In the genomic region with DNA sequence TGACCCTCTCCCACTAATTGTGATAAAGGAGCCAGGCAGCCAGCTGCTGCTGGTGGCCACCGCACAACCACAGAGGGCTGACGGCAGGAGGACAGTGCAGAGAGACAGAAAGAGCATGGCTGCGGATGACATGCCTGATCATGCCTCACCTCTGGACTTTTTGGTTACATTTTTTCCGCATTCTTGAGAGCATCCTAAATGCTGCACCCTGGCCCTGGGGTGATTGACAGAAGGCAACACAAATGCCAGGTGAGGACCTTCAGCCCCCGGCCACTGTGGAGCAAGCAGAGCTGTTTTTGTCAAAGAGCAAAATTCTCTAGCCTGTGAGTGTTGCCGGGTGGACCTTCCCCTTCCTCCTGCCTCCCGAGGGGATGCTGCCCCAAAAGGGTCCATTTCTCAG, we compare ENCODE assay signal across 17 cellular contexts.
DNase-seq lines count a peak whose midpoint lies in the region; ATAC-seq and TF ChIP-seq lines count a peak whose summit lies in the region.
"Had no signal": no experiment of that assay in that cellular context is flagged by ENCODE, and none has a peak within 500 bp of the region (broad histone marks: within the 10 kb centered on the region; RNA-seq: fewer than 3 reads in every experiment).

No MANE protein-coding gene starts in this region.

- H3K36me3 ChIP-seq in PC-9 (ENCODE audit: low read depth) = no peaks in the 10 kb centered on the region
- no peaks in the 10 kb centered on the region for H3K36me3 ChIP-seq in lower lobe of right lung
- no peaks in the 10 kb centered on the region for H3K36me3 ChIP-seq in spleen
- H3K36me3 ChIP-seq: MG63 had no signal

- peaks cover 18% of the 10 kb centered on the region for H3K27me3 Mint-ChIP-seq in dendritic cell treated with granulocyte-macrophage colony-stimulating factor and Interleukin-4, amounts not matched to agents 40 ng/mL and 50 ng/mL, for 4 days
- H3K27me3 Mint-ChIP-seq in H9 (ENCODE audit: low read depth) = peaks cover 35% of the 10 kb centered on the region
- H3K27me3 Mint-ChIP-seq in T-cell = peaks cover 8 to 11% of the 10 kb centered on the region in 2 donors

- H2BK15ac ChIP-seq in H9 (ENCODE audit: low read depth, low read length) = no peak overlapping the region

- no peak for TF ChIP-seq CTCF in PC-9 (conservative IDR thresholded peaks at IDR 0.05)
- TF ChIP-seq CTCF in lower lobe of right lung (IDR thresholded peaks at IDR 0.05) = no peak
- no peak for TF ChIP-seq CTCF in spleen (IDR thresholded peaks at IDR 0.05 in 8 of 11, conservative IDR thresholded peaks at IDR 0.05 in 3 of 11)
- no peak for TF ChIP-seq CTCF in H9 (conservative IDR thresholded peaks at IDR 0.05)

- POLR2A ChIA-PET in PC-9 (lab: Charles Lee; ENCODE audit: unreplicated experiment) (no interaction called here), T-cell (lab: Charles Lee) (no interaction called here)

- no peaks in the 10 kb centered on the region for H3K36me3 Mint-ChIP-seq in dendritic cell treated with granulocyte-macrophage colony-stimulating factor and Interleukin-4, amounts not matched to agents 40 ng/mL and 50 ng/mL, for 4 days (ENCODE audit: low read depth)
- no peaks in the 10 kb centered on the region; a peak in 1 of 7 replicates for H3K36me3 Mint-ChIP-seq in H9 (ENCODE audit: insufficient read depth in 1 of 3, low read depth in 3 of 3)
- H3K36me3 Mint-ChIP-seq in T-cell = no peaks in the 10 kb centered on the region
- H3K36me3 Mint-ChIP-seq: CD8-positive, alpha-beta memory T cell had no signal

- H2AFZ ChIP-seq in PC-9 = no peak overlapping the region
- H2AFZ ChIP-seq in H9 (ENCODE audit: low read length) = no peak overlapping the region

- DNase-seq in PC-9 (no peak), lower lobe of right lung (peak; percentile 24), spleen (peak; percentile 43), H9 (no peak), NCI-H510A (lab: John Stamatoyannopoulos, UW) (no peak), left cardiac atrium (no peak), T-cell (no peak)
- DNase-seq: CD8-positive, alpha-beta memory T cell; DND-41; MG63; NCI-H1105; NCI-H1694; NCI-H2107; NCI-H2227 treated with DMSO at 0.1 percent for 48 hours; NCI-H524 treated with DMSO at 0.1 percent for 48 hours had no signal

- no peaks in the 10 kb centered on the region for H3K79me1 ChIP-seq in H9 (ENCODE audit: insufficient read depth, low read depth, low read length, poor library complexity, severe bottlenecking)

- H2BK120ac ChIP-seq in H9 (ENCODE audit: low read depth, low read length, poor library complexity, severe bottlenecking) = no peak overlapping the region

- CTCF ChIA-PET in PC-9 (lab: Charles Lee) = interaction anchor here (0.6 kb wide), 1 partner anchor 241 kb away, joined by 3 read pairs; no protein-coding TSS in a partner anchor
- CTCF ChIA-PET in T-cell (lab: Charles Lee) = interaction anchor here in 1 of 2 donors (0.7 kb wide), 1 partner anchor 13 kb away, joined by 3 read pairs; no protein-coding TSS in a partner anchor

- H3K23ac ChIP-seq in H9 (ENCODE audit: insufficient read length, low read depth, low read length) = no peak overlapping the region

- H2BK20ac ChIP-seq in H9 (ENCODE audit: low read depth, low read length, poor library complexity, severe bottlenecking) = no peak overlapping the region

- H3K56ac ChIP-seq in H9 (ENCODE audit: insufficient read length, low read depth, low read length) = no peak overlapping the region

- H3K4me1 Mint-ChIP-seq in dendritic cell treated with granulocyte-macrophage colony-stimulating factor and Interleukin-4, amounts not matched to agents 40 ng/mL and 50 ng/mL, for 4 days (ENCODE audit: low read depth) = peaks cover 47% of the 10 kb centered on the region
- H3K4me1 Mint-ChIP-seq in H9 (peaks cover 6 to 21% of the 10 kb centered on the region in 2 experiments; a peak in 3 of 4 replicates), T-cell (no peaks in the 10 kb centered on the region)
- H3K4me1 Mint-ChIP-seq: CD8-positive, alpha-beta memory T cell had no signal

- H3K4me3 ChIP-seq in PC-9 (no peak overlapping the region), lower lobe of right lung (no peak overlapping the region), spleen (no peak overlapping the region)
- H3K4me3 ChIP-seq: MG63 had no signal

- H3K9ac ChIP-seq in H9 (ENCODE audit: extremely low read depth, insufficient read length, low read length) = no peak overlapping the region

- H2BK12ac ChIP-seq in H9 (ENCODE audit: insufficient read length, low read depth, low read length) = no peak overlapping the region

- TF ChIP-seq POLR2A in spleen (IDR thresholded peaks at IDR 0.05) = no peak

- H4K91ac ChIP-seq in H9 (ENCODE audit: insufficient read length, low read depth, low read length) = no peak overlapping the region

- BruUV-seq in PC-9 (replicated peaks; lab: Mats Ljungman, UMichigan) = no TSS peak

- no peak overlapping the region for H4K5ac ChIP-seq in H9 (ENCODE audit: insufficient read length, low read depth, low read length)

- intact Hi-C loops in PC-9 (cut with micrococcal nuclease; ENCODE audit: unreplicated experiment) = no loop called here
- intact Hi-C loops in dendritic cell treated with granulocyte-macrophage colony-stimulating factor and Interleukin-4, amounts not matched to agents 40 ng/mL and 50 ng/mL, for 4 days (cut with micrococcal nuclease) = no loop called here
- intact Hi-C loops in lower lobe of right lung (cut with DNase I) = no loop called here
- intact Hi-C loops in spleen (cut with DNase I; ENCODE audit: low total_unique reads) = no loop called here
- intact Hi-C loops in left cardiac atrium (cut with DNase I) = no loop called here

- ATAC-seq in lower lobe of right lung = no peak
- no peak for ATAC-seq in left cardiac atrium
- no peak for ATAC-seq in T-cell (replicated peaks in 1 of 4)

- H3T11ph ChIP-seq in H9 (ENCODE audit: low read length) = no peak overlapping the region

- peaks cover 2% of the 10 kb centered on the region for H3K9me3 Mint-ChIP-seq in dendritic cell treated with granulocyte-macrophage colony-stimulating factor and Interleukin-4, amounts not matched to agents 40 ng/mL and 50 ng/mL, for 4 days
- no peaks in the 10 kb centered on the region; a peak in 1 of 5 replicates for H3K9me3 Mint-ChIP-seq in H9
- H3K9me3 Mint-ChIP-seq in T-cell = no peaks in the 10 kb centered on the region

- H3K79me2 ChIP-seq in PC-9 (ENCODE audit: low read depth) = no peaks in the 10 kb centered on the region
- H3K79me2 ChIP-seq in H9 (ENCODE audit: insufficient read depth, low read length) = no peaks in the 10 kb centered on the region

- H2BK5ac ChIP-seq in H9 (ENCODE audit: insufficient read length, low read length) = no peak overlapping the region

- peaks cover 36% of the 10 kb centered on the region for H3F3A ChIP-seq in PC-9 (ENCODE audit: insufficient read depth, low read depth)

- H3K4me2 ChIP-seq in PC-9 = peak overlapping the region; percentile 85
- H3K4me2 ChIP-seq in H9 (ENCODE audit: insufficient read depth, insufficient read length, low read length) = no peak overlapping the region

- H3K9me2 ChIP-seq in PC-9 (ENCODE audit: insufficient read depth) = no peaks in the 10 kb centered on the region

- no peak overlapping the region for H2AK5ac ChIP-seq in H9 (ENCODE audit: insufficient read length, low read length)

- H3K4ac ChIP-seq in H9 (ENCODE audit: low read depth, low read length) = no peak overlapping the region

- H4K20me1 ChIP-seq in PC-9 (ENCODE audit: insufficient read depth) = no peaks in the 10 kb centered on the region
- no peaks in the 10 kb centered on the region for H4K20me1 ChIP-seq in H9 (ENCODE audit: control insufficient read depth, insufficient read depth, insufficient read length)

- H3K18ac ChIP-seq in H9 (ENCODE audit: insufficient read length, low read depth, low read length) = no peak overlapping the region

- H3K27me3 ChIP-seq in PC-9 (ENCODE audit: insufficient read depth, low read depth) (no peaks in the 10 kb centered on the region), lower lobe of right lung (ENCODE audit: low read depth) (peaks cover 32% of the 10 kb centered on the region), spleen (replicated peaks in 1 of 7) (peaks cover 0 to 37% (median 0%) of the 10 kb centered on the region in 7 donors), H9 (ENCODE audit: insufficient read depth, low read length) (no peaks in the 10 kb centered on the region)

- no peaks in the 10 kb centered on the region for H3K23me2 ChIP-seq in H9 (ENCODE audit: insufficient read length, low read depth, low read length, poor library complexity, severe bottlenecking)

- no peak overlapping the region for H4K8ac ChIP-seq in H9 (replicated peaks; ENCODE audit: insufficient read length, low read depth, low read length)

- H3K4me1 ChIP-seq in PC-9 (replicated peaks; ENCODE audit: insufficient read depth) (peaks cover 58% of the 10 kb centered on the region), lower lobe of right lung (no peaks in the 10 kb centered on the region), spleen (peaks cover 0 to 17% (median 8%) of the 10 kb centered on the region in 6 donors), H9 (ENCODE audit: insufficient read depth, low read length) (no peaks in the 10 kb centered on the region)

- no peak overlapping the region for H3K4me3 Mint-ChIP-seq in dendritic cell treated with granulocyte-macrophage colony-stimulating factor and Interleukin-4, amounts not matched to agents 40 ng/mL and 50 ng/mL, for 4 days
- H3K4me3 Mint-ChIP-seq in H9 (no peak overlapping the region), T-cell (no peak overlapping the region)
- H3K4me3 Mint-ChIP-seq: B cell; CD8-positive, alpha-beta memory T cell had no signal

- peak overlapping the region; percentile 12 for H3K27ac Mint-ChIP-seq in dendritic cell treated with granulocyte-macrophage colony-stimulating factor and Interleukin-4, amounts not matched to agents 40 ng/mL and 50 ng/mL, for 4 days
- no peak overlapping the region for H3K27ac Mint-ChIP-seq in H9
- H3K27ac Mint-ChIP-seq in T-cell = no peak overlapping the region
- H3K27ac Mint-ChIP-seq: B cell; CD8-positive, alpha-beta memory T cell had no signal

- H3K27ac ChIP-seq in PC-9 (peak overlapping the region; percentile 80), lower lobe of right lung (no peak overlapping the region), spleen (no peak overlapping the region), H9 (ENCODE audit: insufficient read length, low read depth, low read length) (no peak overlapping the region)

- 59 to 79% (median 67%) methylated on average over 7 of the region's 7 CpGs for WGBS in spleen, 5 donors
- WGBS in H9 (ENCODE audit: extremely low coverage, insufficient read length, low lambda C conversion rate) = no CpG with 5 or more reads among the region's 7 CpGs

- no peak overlapping the region for H3K14ac ChIP-seq in H9 (ENCODE audit: insufficient read depth, low read length)

- H3K9me3 ChIP-seq in PC-9 (ENCODE audit: insufficient read depth, low read depth) = no peaks in the 10 kb centered on the region
- no peaks in the 10 kb centered on the region for H3K9me3 ChIP-seq in lower lobe of right lung
- H3K9me3 ChIP-seq in spleen = peaks cover 0 to 3% (median under 1%) of the 10 kb centered on the region in 8 donors
- H3K9me3 ChIP-seq in H9 (ENCODE audit: control insufficient read depth, low read depth, low read length) = no peaks in the 10 kb centered on the region
- H3K9me3 ChIP-seq: MG63 had no signal

Comparison
In these comparisons a context has a peak if more than half of its experiments do, and no peak if none do; other contexts are left out.
1. DNase-seq: peak in lower lobe of right lung (single experiment) and spleen (single experiment); none in PC-9 (0 of 2), H9 (single experiment), NCI-H510A (single experiment), left cardiac atrium (single experiment) and T-cell (0 of 34).